In the genomic region with DNA sequence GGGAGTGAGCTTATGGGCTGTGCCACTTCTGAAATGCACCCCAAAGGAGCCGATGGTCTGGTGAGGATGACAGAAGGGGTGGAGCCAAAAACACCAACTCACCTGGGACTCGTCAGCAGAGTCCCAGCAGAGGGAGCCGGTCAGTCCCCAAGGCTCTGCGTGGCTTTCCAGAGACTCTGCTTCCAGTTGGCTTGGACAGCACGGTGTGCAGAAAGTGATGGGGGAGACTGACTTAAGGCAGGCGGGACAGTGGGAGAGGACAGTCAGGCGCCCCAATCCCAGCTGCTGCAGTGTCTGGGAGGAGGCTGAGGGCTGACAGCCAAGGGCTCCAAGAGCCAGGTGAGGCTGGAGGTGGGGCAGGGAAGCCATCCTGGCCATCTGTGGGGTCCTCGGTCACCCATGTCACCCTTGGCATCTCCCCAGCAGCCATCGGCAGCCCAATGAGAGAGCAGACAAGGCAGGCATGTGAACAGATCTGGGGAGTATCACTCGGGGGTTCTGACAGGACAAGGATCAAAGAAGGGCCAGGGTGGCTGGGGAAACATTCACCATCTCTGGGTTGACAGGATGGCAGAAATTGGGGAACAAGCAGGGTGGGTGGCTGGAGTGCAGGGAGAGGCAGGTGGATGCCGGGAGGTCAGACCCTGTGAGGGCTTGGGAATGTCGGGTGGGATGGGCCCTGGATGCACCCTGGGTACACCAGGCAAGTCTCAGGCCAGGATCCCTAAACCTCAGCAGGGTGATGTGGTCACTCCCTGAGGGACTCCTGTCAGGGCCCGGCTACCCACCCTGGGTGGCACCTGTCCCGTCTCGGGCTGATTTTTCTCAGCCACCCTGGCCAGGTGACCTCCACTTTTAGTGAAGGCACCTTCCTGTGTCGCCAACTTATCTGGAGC, we compare ENCODE assay signal across 9 cellular contexts. TPM values are rescaled to one million over a fixed set of nuclear protein-coding genes. Genes with fewer than 3 reads are reported as not detected.
DNase-seq lines count a peak whose midpoint lies in the region; ATAC-seq and TF ChIP-seq lines count a peak whose summit lies in the region.
"Had no signal": no experiment of that assay in that cellular context is flagged by ENCODE, and none has a peak within 500 bp of the region (broad histone marks: within the 10 kb centered on the region; RNA-seq: fewer than 3 reads in every experiment).

No MANE protein-coding gene starts in this region.

- H3K4me3 Mint-ChIP-seq in activated naive CD4-positive, alpha-beta T cell treated with anti-CD3 and anti-CD28 coated beads, Interleukin-2, amount 50 U/mL, for 24 hours = no peak overlapping the region

- peak overlapping the region; percentile 70 for H3K27ac Mint-ChIP-seq in activated naive CD4-positive, alpha-beta T cell treated with anti-CD3 and anti-CD28 coated beads, Interleukin-2, amount 50 U/mL, for 24 hours

- H3K27me3 ChIP-seq in OCI-LY3 (ENCODE audit: low read depth, low read length) (no peaks in the 10 kb centered on the region), upper lobe of right lung (no peaks in the 10 kb centered on the region)
- H3K27me3 ChIP-seq: Peyer's patch had no signal

- peak; percentile 58 for ATAC-seq in upper lobe of right lung
- no peak for ATAC-seq in HG03108 (IDR thresholded peaks at IDR 0.05; ENCODE audit: unreplicated experiment)
- no peak for ATAC-seq in HG03095 (IDR thresholded peaks at IDR 0.05; ENCODE audit: unreplicated experiment)

- no peak for DNase-seq in activated naive CD4-positive, alpha-beta T cell (lab: John Stamatoyannopoulos, UW)
- DNase-seq in fibroblast of pulmonary artery (ENCODE audit: low read depth) (peak; percentile 3), upper lobe of right lung (no peak)
- DNase-seq in effector CD8-positive, alpha-beta T cell (lab: John Stamatoyannopoulos, UW) = no peak

- no peaks in the 10 kb centered on the region for H3K27me3 Mint-ChIP-seq in activated naive CD4-positive, alpha-beta T cell treated with anti-CD3 and anti-CD28 coated beads, Interleukin-2, amount 50 U/mL, for 24 hours

- H2AFZ ChIP-seq in OCI-LY3 (ENCODE audit: low read depth, low read length) = no peak overlapping the region

- H3K4me1 Mint-ChIP-seq in activated naive CD4-positive, alpha-beta T cell treated with anti-CD3 and anti-CD28 coated beads, Interleukin-2, amount 50 U/mL, for 24 hours = peaks cover 66% of the 10 kb centered on the region

- H3K4me2 ChIP-seq in OCI-LY3 (ENCODE audit: low read length) = no peak overlapping the region

- H3K9ac ChIP-seq in OCI-LY3 (ENCODE audit: low read length) = no peak overlapping the region

- H3K36me3 ChIP-seq in OCI-LY3 (replicated peaks; ENCODE audit: low read depth, low read length) = no peaks in the 10 kb centered on the region
- H3K36me3 ChIP-seq in upper lobe of right lung = no peaks in the 10 kb centered on the region
- H3K36me3 ChIP-seq: Peyer's patch had no signal

- no peaks in the 10 kb centered on the region for H4K20me1 ChIP-seq in OCI-LY3 (ENCODE audit: insufficient read depth, low read length)

- H3K79me2 ChIP-seq in OCI-LY3 (ENCODE audit: low read length) = no peaks in the 10 kb centered on the region

- TF ChIP-seq CTCF in OCI-LY3 (IDR thresholded peaks at IDR 0.05; ENCODE audit: low read depth, low read length) = peak; percentile 30
- peak; percentile 11 for TF ChIP-seq CTCF in fibroblast of pulmonary artery (IDR thresholded peaks at IDR 0.05; ENCODE audit: low read length, missing control alignments)
- TF ChIP-seq CTCF in upper lobe of right lung (IDR thresholded peaks at IDR 0.05) = peak; percentile 14

- peaks cover 4% of the 10 kb centered on the region for H3K36me3 Mint-ChIP-seq in activated naive CD4-positive, alpha-beta T cell treated with anti-CD3 and anti-CD28 coated beads, Interleukin-2, amount 50 U/mL, for 24 hours

- H3K4me3 ChIP-seq in OCI-LY3 (ENCODE audit: low read length) = no peak overlapping the region
- no peak overlapping the region for H3K4me3 ChIP-seq in fibroblast of pulmonary artery (replicated peaks; ENCODE audit: low read depth, low read length)
- H3K4me3 ChIP-seq in upper lobe of right lung = no peak overlapping the region
- H3K4me3 ChIP-seq: Peyer's patch had no signal

- H3K9me3 ChIP-seq in OCI-LY3 (ENCODE audit: insufficient read depth, low read length) (no peaks in the 10 kb centered on the region), upper lobe of right lung (no peaks in the 10 kb centered on the region)

- H3K4me1 ChIP-seq in OCI-LY3 (ENCODE audit: low read length) = no peaks in the 10 kb centered on the region
- no peaks in the 10 kb centered on the region for H3K4me1 ChIP-seq in upper lobe of right lung
- H3K4me1 ChIP-seq: Peyer's patch had no signal

- peaks cover 3% of the 10 kb centered on the region for H3K9me3 Mint-ChIP-seq in activated naive CD4-positive, alpha-beta T cell treated with anti-CD3 and anti-CD28 coated beads, Interleukin-2, amount 50 U/mL, for 24 hours

- no peak overlapping the region for H3K27ac ChIP-seq in OCI-LY3 (ENCODE audit: low read length)
- no peak overlapping the region for H3K27ac ChIP-seq in upper lobe of right lung
- H3K27ac ChIP-seq: Peyer's patch had no signal

- intact Hi-C loops in upper lobe of right lung (cut with DNase I) = loop anchor here (5.0 kb wide), 1 partner anchor 417 kb away; no protein-coding TSS in a partner anchor

RNA-seq across cellular contexts. Expression of gene KRTAP17-1, which starts 8.9 kb away (rescaled TPM):
- total RNA-seq in upper lobe of right lung = not detected
- total RNA-seq: Peyer's patch had no signal

RNA-seq across cellular contexts. Expression of gene KRTAP16-1, which starts 15.3 kb away (rescaled TPM):
- not detected for total RNA-seq in upper lobe of right lung
- total RNA-seq: Peyer's patch had no signal

RNA-seq across cellular contexts. Expression of gene KRTAP29-1, which starts 21.8 kb away (rescaled TPM):
- not detected for total RNA-seq in upper lobe of right lung
- total RNA-seq: Peyer's patch had no signal

RNA-seq across cellular contexts. Expression of gene KRT33A, which starts 26.2 kb away (rescaled TPM):
- total RNA-seq in upper lobe of right lung = not detected
- total RNA-seq: Peyer's patch had no signal

RNA-seq across cellular contexts. Expression of gene KRT33B, which starts 45.2 kb away (rescaled TPM):
- total RNA-seq in upper lobe of right lung = not detected
- total RNA-seq: Peyer's patch had no signal
